In genomic region chr10:72736176-72736795, GRCh38 we compare ENCODE assay signal across 1 cellular context.
TF ChIP-seq lines count a peak whose summit lies in the region.

No MANE protein-coding gene starts in this region.

TF ChIP-seq in SK-N-SH, 30 proteins besides CTCF, POLR2A, EP300 and RAD21 (continued from another document):
- no peak for TF ChIP-seq JUND (IDR thresholded peaks at IDR 0.05)
- no peak for TF ChIP-seq MAX (IDR thresholded peaks at IDR 0.05; ENCODE audit: low read depth)
- no peak for TF ChIP-seq MEF2A (IDR thresholded peaks at IDR 0.05; ENCODE audit: borderline replicate concordance, low read depth)
- TF ChIP-seq FOSL2 (IDR thresholded peaks at IDR 0.05; ENCODE audit: borderline replicate concordance, low read depth): no peak
- no peak for TF ChIP-seq PBX3 (IDR thresholded peaks at IDR 0.05)
- no peak for TF ChIP-seq CHD2 (IDR thresholded peaks at IDR 0.05; ENCODE audit: low read length, partially characterized antibody)
- no peak for TF ChIP-seq RXRA (IDR thresholded peaks at IDR 0.05; ENCODE audit: borderline replicate concordance, low read depth)
- no peak for TF ChIP-seq RFX5 (IDR thresholded peaks at IDR 0.05; ENCODE audit: low read length)
- TF ChIP-seq GATA2 (CRISPR knock-in tag; IDR thresholded peaks at IDR 0.05): no peak
- TF ChIP-seq GABPA (IDR thresholded peaks at IDR 0.05; ENCODE audit: low read depth): no peak
- TF ChIP-seq SIN3A (IDR thresholded peaks at IDR 0.05; ENCODE audit: borderline replicate concordance, low read depth, low read length): no peak
TF ChIP-seq in SK-N-SH: peak in this region for 0.
